ENCODE assay signal across 8 cellular contexts in genomic region chr3:108090066-108090700, GRCh38. TPM values are rescaled to one million over a fixed set of nuclear protein-coding genes. Genes with fewer than 3 reads are reported as not detected.
DNase-seq lines count a peak whose midpoint lies in the region; ATAC-seq and TF ChIP-seq lines count a peak whose summit lies in the region.

No MANE protein-coding gene starts in this region.

- H3K4me1 ChIP-seq in DND-41 (ENCODE audit: insufficient read depth, low read length) (peaks cover 58% of the 10 kb centered on the region), lower lobe of right lung (peaks cover 32% of the 10 kb centered on the region)

- H3K4me2 ChIP-seq in DND-41 (ENCODE audit: insufficient read depth, low read length): peak overlapping the region; percentile 83

- H3K79me2 ChIP-seq in DND-41 (ENCODE audit: insufficient read depth, low read length): peaks cover 56% of the 10 kb centered on the region

- DNase-seq in DND-41: peak; percentile 70
- peak; percentile 17 for DNase-seq in H4 (ENCODE audit: low spot score)
- DNase-seq in NCI-H1105 (lab: John Stamatoyannopoulos, UW): peak; percentile 35
- peak; percentile 54 for DNase-seq in activated CD4-positive, alpha-beta T cell treated with anti-CD3 and anti-CD28 coated beads, Interleukin-2, amount 50 U/mL, for 1 hour
- peak; percentile 53 for DNase-seq in dermis blood vessel endothelial cell
- peak; percentile 61 for DNase-seq in lower lobe of right lung
- DNase-seq in stimulated activated CD4-positive, alpha-beta T cell treated with anti-CD3 and anti-CD28 coated beads, Interleukin-4, amount 100 ng/mL, for 48 hours (ENCODE audit: low read depth in 2 of 2): peak; percentile 34 to 57
- no peak for DNase-seq in SKM-1 (lab: John Stamatoyannopoulos, UW; ENCODE audit: unreplicated experiment)

- intact Hi-C loops in lower lobe of right lung (cut with DNase I): no loop called here

- peak overlapping the region; percentile 69 for H2AFZ ChIP-seq in DND-41 (ENCODE audit: low read depth, low read length)

- H3K9ac ChIP-seq in DND-41 (ENCODE audit: low read depth, low read length): peak overlapping the region; percentile 79

- no peaks in the 10 kb centered on the region for H3K9me3 ChIP-seq in DND-41 (ENCODE audit: insufficient read depth, low read length, severe bottlenecking)
- no peaks in the 10 kb centered on the region for H3K9me3 ChIP-seq in lower lobe of right lung

- H3K4me3 ChIP-seq in DND-41 (ENCODE audit: low read depth in 1 of 2, low read length in 2 of 2) (peak overlapping the region; percentile 43 to 64), lower lobe of right lung (peak overlapping the region; percentile 79)

- peaks cover 15% of the 10 kb centered on the region for H3K36me3 ChIP-seq in DND-41 (ENCODE audit: insufficient read depth, low read length)
- H3K36me3 ChIP-seq in lower lobe of right lung: no peaks in the 10 kb centered on the region

- H4K20me1 ChIP-seq in DND-41 (ENCODE audit: insufficient read depth, low read length): peaks cover 21% of the 10 kb centered on the region; the same call in 1 of the 2 replicates

- ATAC-seq in DND-41 (ENCODE audit: insufficient read depth, low read depth) (peak; percentile 49), lower lobe of right lung (peak; percentile 20 to 50)

- H3K27me3 ChIP-seq in DND-41 (ENCODE audit: insufficient read depth, low read length, poor library complexity) (no peaks in the 10 kb centered on the region), lower lobe of right lung (ENCODE audit: low read depth) (no peaks in the 10 kb centered on the region)

- TF ChIP-seq CTCF in DND-41 (IDR thresholded peaks at IDR 0.05; ENCODE audit: borderline replicate concordance, extremely low read depth, low read length, poor library complexity, severe bottlenecking) (no peak), lower lobe of right lung (IDR thresholded peaks at IDR 0.05) (no peak)

- H3K27ac ChIP-seq in DND-41 (ENCODE audit: low read length): peak overlapping the region; percentile 85
- peak overlapping the region; percentile 96 for H3K27ac ChIP-seq in lower lobe of right lung

RNA-seq across cellular contexts. Expression of gene CD47, which starts 0.6 kb away (rescaled TPM):
- 123 and 130 TPM in 2 replicates for total RNA-seq in H4 (2014; rRNA removed; shearing (Covaris generic))
- 85.6 and 113 TPM in 2 replicates for total RNA-seq in dermis blood vessel endothelial cell
- total RNA-seq in lower lobe of right lung: 222 TPM
